Comparison of ENCODE assay signal across 8 cellular contexts in genomic region chr1:224380003-224380402, GRCh38. TPM values are rescaled to one million over a fixed set of nuclear protein-coding genes. Genes with fewer than 3 reads are reported as not detected.
A peak's percentile ranks its signal among the peaks of the same experiment; 100 is the strongest.
DNase-seq lines count a peak whose midpoint lies in the region; ATAC-seq and TF ChIP-seq lines count a peak whose summit lies in the region.

No MANE protein-coding gene starts in this region.

- H3K27ac Mint-ChIP-seq in stimulated activated naive CD8-positive, alpha-beta T cell treated with anti-CD3 and anti-CD28 coated beads, Interleukin-15, Interleukin-2, amounts not matched to agents 100 ng/mL and 50 ng/mL, for 24 hours = peak overlapping the region; percentile 56

- peaks cover 76% of the 10 kb centered on the region for H3F3A ChIP-seq in GM23248 (ENCODE audit: insufficient read depth)

- H2AFZ ChIP-seq in GM23248 = no peak overlapping the region

- no peaks in the 10 kb centered on the region for H3K9me3 Mint-ChIP-seq in stimulated activated naive CD8-positive, alpha-beta T cell treated with anti-CD3 and anti-CD28 coated beads, Interleukin-15, Interleukin-2, amounts not matched to agents 100 ng/mL and 50 ng/mL, for 24 hours

- H3K4me3 Mint-ChIP-seq in stimulated activated naive CD8-positive, alpha-beta T cell treated with anti-CD3 and anti-CD28 coated beads, Interleukin-15, Interleukin-2, amounts not matched to agents 100 ng/mL and 50 ng/mL, for 24 hours = peak overlapping the region; percentile 41

- H3K27me3 Mint-ChIP-seq in stimulated activated naive CD8-positive, alpha-beta T cell treated with anti-CD3 and anti-CD28 coated beads, Interleukin-15, Interleukin-2, amounts not matched to agents 100 ng/mL and 50 ng/mL, for 24 hours = no peaks in the 10 kb centered on the region

- H3K4me1 Mint-ChIP-seq in stimulated activated naive CD8-positive, alpha-beta T cell treated with anti-CD3 and anti-CD28 coated beads, Interleukin-15, Interleukin-2, amounts not matched to agents 100 ng/mL and 50 ng/mL, for 24 hours (ENCODE audit: low read depth) = peaks cover 84% of the 10 kb centered on the region

- no peaks in the 10 kb centered on the region for H3K9me2 ChIP-seq in GM23248 (ENCODE audit: insufficient read depth)

- H3K27me3 ChIP-seq in GM23248 (replicated peaks; ENCODE audit: insufficient read depth) = no peaks in the 10 kb centered on the region

- 0 out of 2 replicates have a peak, but pooled peaks cover 3% of the 10 kb centered on the region for H3K79me2 ChIP-seq in GM23248 (ENCODE audit: insufficient read depth)

- no peaks in the 10 kb centered on the region for H4K20me1 ChIP-seq in GM23248 (ENCODE audit: insufficient read depth)

- in situ Hi-C loops in GM23248 (cut with MboI) = no loop called here

- peaks cover 45% of the 10 kb centered on the region for H3K36me3 Mint-ChIP-seq in stimulated activated naive CD8-positive, alpha-beta T cell treated with anti-CD3 and anti-CD28 coated beads, Interleukin-15, Interleukin-2, amounts not matched to agents 100 ng/mL and 50 ng/mL, for 24 hours (ENCODE audit: low read depth)

- no peaks in the 10 kb centered on the region for H3K9me3 ChIP-seq in GM23248 (ENCODE audit: low read depth)

- no peak overlapping the region for H3K27ac ChIP-seq in GM23248

- ATAC-seq in GM18505 (IDR thresholded peaks at IDR 0.05; ENCODE audit: unreplicated experiment) (peak; percentile 54), HG02642 (IDR thresholded peaks at IDR 0.05; ENCODE audit: poor library complexity, unreplicated experiment) (peak; percentile 74)

- no peak overlapping the region for H3K4me2 ChIP-seq in GM23248 (ENCODE audit: unreplicated experiment)

- H3K36me3 ChIP-seq in GM23248 (ENCODE audit: low read depth) = peaks cover 25% of the 10 kb centered on the region; the same call in 1 of the 2 replicates

- H3K4me3 ChIP-seq in GM23248 = no peak overlapping the region

- peaks cover 19% of the 10 kb centered on the region for H3K4me1 ChIP-seq in GM23248 (ENCODE audit: insufficient read depth)

- DNase-seq in SIG-M5 (lab: John Stamatoyannopoulos, UW) (peak; percentile 84), NCI-H82 treated with DMSO at 0.1 percent for 48 hours (lab: John Stamatoyannopoulos, UW; ENCODE audit: unreplicated experiment) (no peak), COR-L47 (lab: John Stamatoyannopoulos, UW) (no peak), GM23248 (no peak)
- peak; percentile 65 for DNase-seq in central memory CD4-positive, alpha-beta T cell

- whole genome bisulfite sequencing in GM23248 (ENCODE audit: low coverage in 1 of 2, low lambda C conversion rate in 2 of 2, missing lambda C conversion rate in 2 of 2), 2 experiments = 82 to 84% methylated on average over 4 of the region's 4 CpGs

- H3K9ac ChIP-seq in GM23248 = no peak overlapping the region

- TF ChIP-seq POLR2A in GM18505 (IDR thresholded peaks at IDR 0.05; ENCODE audit: borderline replicate concordance, extremely low read depth, insufficient read depth, insufficient read length) = no peak

RNA-seq across cellular contexts. Expression of gene CNIH4, which starts 23.3 kb away (rescaled TPM):
- total RNA-seq in GM23248 (2014; rRNA removed; shearing (Covaris generic)) = 53.9 and 73.5 TPM in 2 replicates
- polyA plus RNA-seq in GM23248 (2016; fragmentation: Nextera tagmentation; extraction: Ambion mirVana) = 142 TPM in 2 replicates

RNA-seq across cellular contexts. Expression of gene NVL, which starts 50.0 kb away (rescaled TPM):
- 25.8 and 28.3 TPM in 2 replicates for total RNA-seq in GM23248 (2014; rRNA removed; shearing (Covaris generic))
- polyA plus RNA-seq in GM23248 (2016; fragmentation: Nextera tagmentation; extraction: Ambion mirVana) = 17.9 and 20.6 TPM in 2 replicates

RNA-seq across cellular contexts. Expression of gene WDR26, which starts 54.6 kb away (rescaled TPM):
- total RNA-seq in GM23248 (2014; rRNA removed; shearing (Covaris generic)) = 38.7 and 43.4 TPM in 2 replicates
- polyA plus RNA-seq in GM23248 (2016; fragmentation: Nextera tagmentation; extraction: Ambion mirVana) = 10.5 and 10.7 TPM in 2 replicates

Comparison
In these comparisons a context has a peak if more than half of its experiments do, and no peak if none do; other contexts are left out.
1. DNase-seq: peak in SIG-M5 (single experiment) and central memory CD4-positive, alpha-beta T cell (single experiment); none in NCI-H82 treated with DMSO at 0.1 percent for 48 hours (single experiment), COR-L47 (single experiment) and GM23248 (single experiment).